Comparison of ENCODE assay signal across 17 cellular contexts in the genomic region with DNA sequence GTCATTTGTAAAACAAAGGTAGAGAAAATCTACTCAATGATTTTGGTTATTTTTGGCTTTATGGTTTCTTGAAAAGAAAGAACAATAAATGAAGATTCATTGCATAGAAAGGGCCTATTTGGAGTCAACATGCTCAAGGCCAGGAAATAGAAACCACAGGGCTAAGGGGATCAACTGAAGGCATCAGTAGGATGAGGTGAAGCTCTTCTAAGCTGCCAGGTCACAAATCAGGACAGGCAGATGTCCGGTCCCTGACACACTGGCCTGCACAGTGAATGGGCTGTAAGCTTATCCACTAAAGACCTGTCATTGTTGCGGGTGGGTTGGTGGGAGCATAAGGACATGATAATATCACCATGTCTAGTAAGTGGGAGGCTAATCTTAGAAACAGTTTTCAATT. TPM values are rescaled to one million over a fixed set of nuclear protein-coding genes. Genes with fewer than 3 reads are reported as not detected.
DNase-seq lines count a peak whose midpoint lies in the region; ATAC-seq and TF ChIP-seq lines count a peak whose summit lies in the region.
"Had no signal": no experiment of that assay in that cellular context is flagged by ENCODE, and none has a peak within 500 bp of the region (broad histone marks: within the 10 kb centered on the region; RNA-seq: fewer than 3 reads in every experiment).

No MANE protein-coding gene starts in this region.

- peak in 1 of 2 donors; percentile 46 for ATAC-seq in CD4-positive, CD25-positive, alpha-beta regulatory T cell (ENCODE audit: low read depth in 2 of 2)
- ATAC-seq in T-cell (replicated peaks in 1 of 4) = peak in 1 of 4 experiments; percentile 38

- H3K27ac Mint-ChIP-seq in CD4-positive, CD25-positive, alpha-beta regulatory T cell = peak overlapping the region; percentile 15 to 76 (median 53)
- H3K27ac Mint-ChIP-seq in T-cell = peak overlapping the region; percentile 29 to 81
- H3K27ac Mint-ChIP-seq in activated T-helper 2 cell treated with anti-CD3 and anti-CD28 coated beads, Interferon-gamma antibody, Interleukin-2, Interleukin-4, amounts not matched to agents 10 μg/mL and 5 μg/mL and 100 μg/mL, durations not matched to agents 14 hours and 24 hours and 36 hours = peak overlapping the region; percentile 73
- H3K27ac Mint-ChIP-seq: H9 had no signal

- no peak overlapping the region for H3K9ac ChIP-seq in BLaER1

- peaks cover 0 to 3% (median 0%) of the 10 kb centered on the region in 7 donors for H3K9me3 Mint-ChIP-seq in CD4-positive, CD25-positive, alpha-beta regulatory T cell
- no peaks in the 10 kb centered on the region for H3K9me3 Mint-ChIP-seq in T-cell
- no peaks in the 10 kb centered on the region for H3K9me3 Mint-ChIP-seq in activated T-helper 2 cell treated with anti-CD3 and anti-CD28 coated beads, Interferon-gamma antibody, Interleukin-2, Interleukin-4, amounts not matched to agents 10 μg/mL and 5 μg/mL and 100 μg/mL, durations not matched to agents 14 hours and 24 hours and 36 hours
- H3K9me3 Mint-ChIP-seq: H9 had no signal

- H4K20me1 ChIP-seq in BLaER1 = no peaks in the 10 kb centered on the region

- H3K4me3 ChIP-seq in BLaER1 (no peak overlapping the region), A673 (ENCODE audit: low read depth, low read length, poor library complexity, severe bottlenecking) (no peak overlapping the region)
- H3K4me3 ChIP-seq in CD4-positive, CD25-positive, alpha-beta regulatory T cell (ENCODE audit: low read depth, low read length) = peak overlapping the region; percentile 10
- H3K4me3 ChIP-seq: PC-9, SK-N-MC had no signal

- H3K4me2 ChIP-seq in BLaER1 = peak overlapping the region; percentile 31
- H3K4me2 ChIP-seq: PC-9 had no signal

- H3K4me3 Mint-ChIP-seq in CD4-positive, CD25-positive, alpha-beta regulatory T cell = no peak overlapping the region
- H3K4me3 Mint-ChIP-seq in T-cell = no peak overlapping the region
- H3K4me3 Mint-ChIP-seq in activated T-helper 2 cell treated with anti-CD3 and anti-CD28 coated beads, Interferon-gamma antibody, Interleukin-2, Interleukin-4, amounts not matched to agents 10 μg/mL and 5 μg/mL and 100 μg/mL, durations not matched to agents 14 hours and 24 hours and 36 hours (ENCODE audit: low read depth) = peak overlapping the region; percentile 5
- H3K4me3 Mint-ChIP-seq: H9 had no signal

- H3K4me1 Mint-ChIP-seq in CD4-positive, CD25-positive, alpha-beta regulatory T cell = peaks cover 30 to 59% (median 40%) of the 10 kb centered on the region in 4 donors
- peaks cover 49 to 56% (median 51%) of the 10 kb centered on the region in 3 donors for H3K4me1 Mint-ChIP-seq in T-cell
- H3K4me1 Mint-ChIP-seq in activated T-helper 2 cell treated with anti-CD3 and anti-CD28 coated beads, Interferon-gamma antibody, Interleukin-2, Interleukin-4, amounts not matched to agents 10 μg/mL and 5 μg/mL and 100 μg/mL, durations not matched to agents 14 hours and 24 hours and 36 hours (ENCODE audit: low read depth) = peaks cover 48% of the 10 kb centered on the region

- peak in 1 of 3 donors; percentile 30 for DNase-seq in CD4-positive, CD25-positive, alpha-beta regulatory T cell
- DNase-seq in T-cell (no peak), GDM1 (lab: John Stamatoyannopoulos, UW) (no peak), caudate nucleus (lab: John Stamatoyannopoulos, UW) (no peak), A673 (ENCODE audit: low spot score) (no peak), NCI-H1436 treated with DMSO at 0.1 percent for 48 hours (lab: John Stamatoyannopoulos, UW) (no peak)
- DNase-seq in activated T-helper 2 cell treated with anti-CD3 and anti-CD28 coated beads, Interferon-gamma antibody, Interleukin-2, Interleukin-4, amounts not matched to agents 10 μg/mL and 5 μg/mL and 100 μg/mL, durations not matched to agents 14 hours and 24 hours and 36 hours (ENCODE audit: low spot score) = no peak
- DNase-seq: BE2C, COR-L47, DMS153, H9, IMR-90, NCI-H345, NCI-H526 treated with DMSO at 0.1 percent for 48 hours, PC-9 had no signal

- H3K27ac ChIP-seq in BLaER1 (no peak overlapping the region), caudate nucleus (ENCODE audit: low read depth, low read length) (no peak overlapping the region), A673 (ENCODE audit: low read depth, low read length, poor library complexity, severe bottlenecking) (no peak overlapping the region)
- no peak overlapping the region for H3K27ac ChIP-seq in CD4-positive, CD25-positive, alpha-beta regulatory T cell (ENCODE audit: insufficient read depth, low read length, poor library complexity, severe bottlenecking)
- H3K27ac ChIP-seq: PC-9, SK-N-MC had no signal

- peaks cover 53% of the 10 kb centered on the region for H3K36me3 ChIP-seq in BLaER1
- peaks cover 44% of the 10 kb centered on the region for H3K36me3 ChIP-seq in CD4-positive, CD25-positive, alpha-beta regulatory T cell (ENCODE audit: control insufficient read depth, insufficient read depth, low read length)
- H3K36me3 ChIP-seq in A673 (ENCODE audit: insufficient read depth, low read length, poor library complexity, severe bottlenecking) = no peaks in the 10 kb centered on the region
- H3K36me3 ChIP-seq: BE2C had no signal

- CTCF ChIA-PET in T-cell (lab: Charles Lee) (interaction anchor here in 1 of 2 donors (0.8 to 2.0 kb wide), 2 partner anchors 9 to 12 kb away, joined by 4 to 10 read pairs; no protein-coding TSS in a partner anchor), A673 (lab: Charles Lee) (no interaction called here)

- no TSS peak for BruUV-seq in A673 (replicated peaks; lab: Mats Ljungman, UMichigan)

- intact Hi-C loops in activated T-helper 2 cell treated with anti-CD3 and anti-CD28 coated beads, Interferon-gamma antibody, Interleukin-2, Interleukin-4, amounts not matched to agents 10 μg/mL and 5 μg/mL and 100 μg/mL, durations not matched to agents 14 hours and 24 hours and 36 hours (cut with micrococcal nuclease) = no loop called here
- intact Hi-C loops in A673 (cut with micrococcal nuclease; ENCODE audit: unreplicated experiment) = no loop called here

- no peak for TF ChIP-seq CTCF in A673 (conservative IDR thresholded peaks at IDR 0.05; ENCODE audit: low read depth, low read length)

- POLR2A ChIA-PET in T-cell (lab: Charles Lee) (interaction anchor here in 1 of 2 donors (0.5 to 1.4 kb wide), 2 partner anchors 8 to 41 kb away, joined by 3 to 8 read pairs; a partner anchor contains a TSS), A673 (lab: Charles Lee; ENCODE audit: low non-redundant PET) (no interaction called here)

- no peaks in the 10 kb centered on the region for H3K27me3 Mint-ChIP-seq in CD4-positive, CD25-positive, alpha-beta regulatory T cell
- no peaks in the 10 kb centered on the region for H3K27me3 Mint-ChIP-seq in T-cell
- no peaks in the 10 kb centered on the region for H3K27me3 Mint-ChIP-seq in activated T-helper 2 cell treated with anti-CD3 and anti-CD28 coated beads, Interferon-gamma antibody, Interleukin-2, Interleukin-4, amounts not matched to agents 10 μg/mL and 5 μg/mL and 100 μg/mL, durations not matched to agents 14 hours and 24 hours and 36 hours (ENCODE audit: low read depth)

- peaks cover 5% of the 10 kb centered on the region; the same call in 1 of the 2 replicates for H3K9me3 ChIP-seq in BLaER1
- H3K9me3 ChIP-seq in CD4-positive, CD25-positive, alpha-beta regulatory T cell (ENCODE audit: control insufficient read depth in 2 of 2, low read length in 2 of 2) = no peaks in the 10 kb centered on the region
- H3K9me3 ChIP-seq in A673 (ENCODE audit: low read depth, low read length, poor library complexity, severe bottlenecking) = no peaks in the 10 kb centered on the region
- H3K9me3 ChIP-seq: BE2C had no signal

- H3K27me3 ChIP-seq in BLaER1 (no peaks in the 10 kb centered on the region), A673 (replicated peaks; ENCODE audit: insufficient read depth, low read depth, low read length, poor library complexity) (no peaks in the 10 kb centered on the region)
- no peaks in the 10 kb centered on the region for H3K27me3 ChIP-seq in CD4-positive, CD25-positive, alpha-beta regulatory T cell (ENCODE audit: control insufficient read depth, insufficient read depth, low read length)
- H3K27me3 ChIP-seq: BE2C had no signal

- H3K4me1 ChIP-seq in BLaER1 = peaks cover 15% of the 10 kb centered on the region
- peaks cover 8% of the 10 kb centered on the region for H3K4me1 ChIP-seq in CD4-positive, CD25-positive, alpha-beta regulatory T cell (ENCODE audit: control insufficient read depth, insufficient read depth, low read length, poor library complexity, severe bottlenecking)
- no peaks in the 10 kb centered on the region for H3K4me1 ChIP-seq in A673 (ENCODE audit: insufficient read depth, low read length, poor library complexity, severe bottlenecking)
- H3K4me1 ChIP-seq: BE2C had no signal

- peaks cover 52% of the 10 kb centered on the region for H3K36me3 Mint-ChIP-seq in CD4-positive, CD25-positive, alpha-beta regulatory T cell
- H3K36me3 Mint-ChIP-seq in T-cell = peaks cover 48% of the 10 kb centered on the region
- peaks cover 83% of the 10 kb centered on the region for H3K36me3 Mint-ChIP-seq in activated T-helper 2 cell treated with anti-CD3 and anti-CD28 coated beads, Interferon-gamma antibody, Interleukin-2, Interleukin-4, amounts not matched to agents 10 μg/mL and 5 μg/mL and 100 μg/mL, durations not matched to agents 14 hours and 24 hours and 36 hours (ENCODE audit: low read depth)

RNA-seq across cellular contexts. Expression of a gene that starts 31.6 kb away (rescaled TPM):
- total RNA-seq in CD4-positive, CD25-positive, alpha-beta regulatory T cell = 94.8 TPM
- polyA plus RNA-seq in CD4-positive, CD25-positive, alpha-beta regulatory T cell = 10 to 100 TPM; 62.1 to 92.9 (median 86.2) TPM
- 100 to 1,000 TPM in 1 of 5 donors, 10 to 100 TPM in 4; 61.3 to 103 (median 67.5) TPM for total RNA-seq in T-cell
- total RNA-seq in activated T-helper 2 cell treated with anti-CD3 and anti-CD28 coated beads, Interferon-gamma antibody, Interleukin-2, Interleukin-4, amounts not matched to agents 10 μg/mL and 5 μg/mL and 100 μg/mL, durations not matched to agents 14 hours and 24 hours and 36 hours = 84.9 and 100 TPM in 2 replicates
- total RNA-seq in A673 (2021) = 54.2 and 61.8 TPM in 2 replicates

RNA-seq across cellular contexts. Expression of a gene that starts 41.4 kb away (rescaled TPM):
- 81.7 TPM for total RNA-seq in CD4-positive, CD25-positive, alpha-beta regulatory T cell
- 10 to 100 TPM; 50.6 to 70.6 (median 61.5) TPM for polyA plus RNA-seq in CD4-positive, CD25-positive, alpha-beta regulatory T cell
- total RNA-seq in T-cell = 10 to 100 TPM; 33.6 to 70.1 (median 37.4) TPM
- 82.5 and 83.6 TPM in 2 replicates for total RNA-seq in activated T-helper 2 cell treated with anti-CD3 and anti-CD28 coated beads, Interferon-gamma antibody, Interleukin-2, Interleukin-4, amounts not matched to agents 10 μg/mL and 5 μg/mL and 100 μg/mL, durations not matched to agents 14 hours and 24 hours and 36 hours
- 1.2 and 1.5 TPM in 2 replicates for total RNA-seq in A673 (2021)

Comparison
In these comparisons a context has a peak if more than half of its experiments do, and no peak if none do; other contexts are left out.
1. RNA of a gene that starts 41.4 kb away (total RNA-seq): 82.5 to 83.6 TPM in activated T-helper 2 cell treated with anti-CD3 and anti-CD28 coated beads, Interferon-gamma antibody, Interleukin-2, Interleukin-4, amounts not matched to agents 10 μg/mL and 5 μg/mL and 100 μg/mL, durations not matched to agents 14 hours and 24 hours and 36 hours, 81.7 TPM in CD4-positive, CD25-positive, alpha-beta regulatory T cell (single experiment) and 33.6 to 70.1 TPM in T-cell; 1.2 to 1.5 TPM in A673; every median in the first group is over 10 times any median in the second.
2. Peak in every context shown above with its lines, with median percentiles within 50 percentile points of each other: H3K27ac Mint-ChIP-seq.